ENCODE assay signal across 9 cellular contexts in genomic region chr12:57755194-57755453, GRCh38. TPM values are rescaled to one million over a fixed set of nuclear protein-coding genes. Genes with fewer than 3 reads are reported as not detected.
A peak's percentile ranks its signal among the peaks of the same experiment; 100 is the strongest.
DNase-seq lines count a peak whose midpoint lies in the region; ATAC-seq and TF ChIP-seq lines count a peak whose summit lies in the region.
"Had no signal": no experiment of that assay in that cellular context is flagged by ENCODE, and none has a peak within 500 bp of the region (broad histone marks: within the 10 kb centered on the region; RNA-seq: fewer than 3 reads in every experiment).

No MANE protein-coding gene starts in this region.

- TF ChIP-seq CTCF in DOHH2 (IDR thresholded peaks at IDR 0.05; ENCODE audit: low read depth, low read length, poor library complexity, severe bottlenecking): no peak
- no peak for TF ChIP-seq CTCF in Panc1 (IDR thresholded peaks at IDR 0.05)
- no peak for TF ChIP-seq CTCF in fibroblast of mammary gland (conservative IDR thresholded peaks at IDR 0.05; ENCODE audit: control insufficient read depth, insufficient read depth, low read depth, low read length)

- intact Hi-C loops in Panc1 (cut with micrococcal nuclease; ENCODE audit: unreplicated experiment): no loop called here

- peak overlapping the region; percentile 96; the same call in 1 of the 2 replicates for H3K4me2 ChIP-seq in DOHH2 (ENCODE audit: low read length)

- no peaks in the 10 kb centered on the region for H3K9me3 ChIP-seq in DOHH2 (ENCODE audit: control insufficient read depth, insufficient read depth, low read length)
- H3K9me3 ChIP-seq in Panc1 (ENCODE audit: control insufficient read depth, insufficient read depth, low read depth, low read length): no peaks in the 10 kb centered on the region

- H3K4me1 ChIP-seq in DOHH2 (ENCODE audit: control insufficient read depth, low read length): peaks cover 52% of the 10 kb centered on the region
- H3K4me1 ChIP-seq in Panc1 (ENCODE audit: control insufficient read depth, insufficient read depth, low read length): peaks cover 14% of the 10 kb centered on the region

- H3K27me3 ChIP-seq in DOHH2 (ENCODE audit: control insufficient read depth, low read length): no peaks in the 10 kb centered on the region
- H3K27me3 ChIP-seq in Panc1 (ENCODE audit: control insufficient read depth, insufficient read depth, low read length): peaks cover 9% of the 10 kb centered on the region

- H3F3A ChIP-seq in DOHH2 (ENCODE audit: control insufficient read depth, insufficient read depth): peaks cover 19% of the 10 kb centered on the region

- CTCF ChIA-PET in Panc1 (lab: Charles Lee): interaction anchor here (0.6 kb wide), 1 partner anchor 145 kb away, joined by 8 read pairs; no protein-coding TSS in a partner anchor

- H3K27ac ChIP-seq in DOHH2 (ENCODE audit: low read depth, low read length) (no peak overlapping the region), Panc1 (ENCODE audit: low read length) (no peak overlapping the region)

- H3K36me3 ChIP-seq in DOHH2 (ENCODE audit: control insufficient read depth, low read length): peaks cover 57% of the 10 kb centered on the region
- peaks cover 11% of the 10 kb centered on the region for H3K36me3 ChIP-seq in Panc1 (ENCODE audit: control insufficient read depth, insufficient read depth, low read length)

- no peaks in the 10 kb centered on the region for H3K9me2 ChIP-seq in DOHH2 (replicated peaks; ENCODE audit: control insufficient read depth, low read length)

- POLR2A ChIA-PET in Panc1 (lab: Charles Lee): no interaction called here

- ATAC-seq in Panc1 (no peak), HG02938 (IDR thresholded peaks at IDR 0.05; ENCODE audit: unreplicated experiment) (no peak), GM19455 (IDR thresholded peaks at IDR 0.05; ENCODE audit: unreplicated experiment) (no peak), GM21723 (IDR thresholded peaks at IDR 0.05; ENCODE audit: unreplicated experiment) (no peak), GM19395 (IDR thresholded peaks at IDR 0.05; ENCODE audit: unreplicated experiment) (no peak)

- in situ Hi-C loops in Panc1 (cut with HindIII; ENCODE audit: low pct_unique_long_range_greater_than_20kb, low sequenced_read_pairs): no loop called here

- H4K20me1 ChIP-seq in DOHH2 (ENCODE audit: control insufficient read depth, insufficient read depth, low read depth, low read length): peaks cover 7% of the 10 kb centered on the region; the same call in 1 of the 2 replicates

- no TSS peak for BruUV-seq in Panc1 (replicated peaks; lab: Mats Ljungman, UMichigan)

- peaks cover 70% of the 10 kb centered on the region for H3K79me2 ChIP-seq in DOHH2 (ENCODE audit: control insufficient read depth, low read length)

- DNase-seq in Panc1 (ENCODE audit: low read depth, low spot score) (no peak), fibroblast of mammary gland (ENCODE audit: low read depth) (no peak), skeletal muscle cell (ENCODE audit: low read depth) (no peak)
- DNase-seq: NCI-H446 treated with DMSO at 0.1 percent for 48 hours had no signal

- H3K4me3 ChIP-seq in DOHH2 (ENCODE audit: low read length) (peak overlapping the region; percentile 88), Panc1 (ENCODE audit: low read depth in 2 of 2, low read length in 2 of 2) (peak overlapping the region; percentile 45 to 54; a peak in 3 of 4 replicates), fibroblast of mammary gland (ENCODE audit: control insufficient read depth, low read depth, low read length) (peak overlapping the region; percentile 23), skeletal muscle cell (ENCODE audit: low read depth, low read length) (peak overlapping the region; percentile 60)

RNA-seq across cellular contexts. Expression of gene MARCHF9, which starts 0.2 kb away (rescaled TPM):
- total RNA-seq in Panc1 (2021; ENCODE audit: unreplicated experiment): 2.3 TPM
- 1.7 TPM for polyA plus RNA-seq in Panc1 (2012; ENCODE audit: insufficient read length)

RNA-seq across cellular contexts. Expression of gene CDK4, which starts 3.0 kb away (rescaled TPM):
- 201 TPM for total RNA-seq in Panc1 (2021; ENCODE audit: unreplicated experiment)
- polyA plus RNA-seq in Panc1 (2012; ENCODE audit: insufficient read length): 205 TPM

RNA-seq across cellular contexts. Expression of gene TSPAN31, which starts 10.3 kb away (rescaled TPM):
- 17.5 TPM for total RNA-seq in Panc1 (2021; ENCODE audit: unreplicated experiment)
- polyA plus RNA-seq in Panc1 (2012; ENCODE audit: insufficient read length): 16.4 TPM

RNA-seq across cellular contexts. Expression of gene CYP27B1, which starts 11.8 kb away (rescaled TPM):
- total RNA-seq in Panc1 (2021; ENCODE audit: unreplicated experiment): 4.0 TPM
- 4.3 TPM for polyA plus RNA-seq in Panc1 (2012; ENCODE audit: insufficient read length)

RNA-seq across cellular contexts. Expression of gene AGAP2, which starts 16.6 kb away (rescaled TPM):
- 0.49 TPM for total RNA-seq in Panc1 (2021; ENCODE audit: unreplicated experiment)
- 1.2 TPM for polyA plus RNA-seq in Panc1 (2012; ENCODE audit: insufficient read length)

Comparison
In these comparisons a context has a peak if more than half of its experiments do, and no peak if none do; other contexts are left out.
1. H3K4me3 ChIP-seq: peak in every context shown above with its lines; median percentile 88 in DOHH2; 60 in skeletal muscle cell; 50 in Panc1; 23 in fibroblast of mammary gland.